Comparison of ENCODE assay signal across 17 cellular contexts in the genomic region with DNA sequence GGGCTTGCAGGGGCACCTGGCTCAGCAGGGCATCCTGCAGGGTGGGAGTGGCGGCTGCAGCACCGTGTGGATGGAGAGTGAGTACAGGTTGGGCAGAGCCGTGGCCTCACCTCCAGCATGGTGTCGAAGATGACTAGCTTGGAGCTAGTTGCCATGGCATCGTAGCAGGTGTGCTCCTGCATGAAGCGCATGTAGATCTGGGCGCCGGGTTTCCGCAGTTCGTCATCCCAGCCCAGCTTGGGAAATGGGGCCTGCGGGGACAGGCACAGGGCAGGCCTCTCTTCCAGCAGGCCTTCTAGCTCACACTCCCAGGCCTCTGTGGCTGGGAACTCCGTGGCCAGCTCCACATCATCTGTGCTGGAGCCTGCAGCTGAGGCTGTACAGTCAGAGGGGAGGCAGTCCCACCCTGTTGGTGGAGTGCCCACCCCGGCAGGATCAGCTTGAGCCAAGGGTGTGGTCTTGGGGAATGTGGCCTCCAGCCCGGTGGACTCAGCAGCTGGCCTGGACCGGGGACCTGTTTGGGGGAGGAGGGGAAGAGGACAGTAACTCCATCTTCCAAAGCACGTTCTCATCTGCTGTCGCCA. TPM values are rescaled to one million over a fixed set of nuclear protein-coding genes. Genes with fewer than 3 reads are reported as not detected.
A peak's percentile ranks its signal among the peaks of the same experiment; 100 is the strongest.
DNase-seq lines count a peak whose midpoint lies in the region; ATAC-seq and TF ChIP-seq lines count a peak whose summit lies in the region.
"Had no signal": no experiment of that assay in that cellular context is flagged by ENCODE, and none has a peak within 500 bp of the region (broad histone marks: within the 10 kb centered on the region; RNA-seq: fewer than 3 reads in every experiment).

No MANE protein-coding gene starts in this region.

- no peak overlapping the region for H2BK20ac ChIP-seq in H9 (ENCODE audit: low read depth, low read length, poor library complexity, severe bottlenecking)

- no CpG with 5 or more reads among the region's 17 CpGs for WGBS in H9 (ENCODE audit: extremely low coverage, insufficient read length, low lambda C conversion rate)

- H4K20me1 ChIP-seq in H9 (ENCODE audit: control insufficient read depth, insufficient read depth, insufficient read length) = no peaks in the 10 kb centered on the region

- TF ChIP-seq CTCF in H9 (conservative IDR thresholded peaks at IDR 0.05) = no peak

- H4K8ac ChIP-seq in H9 (replicated peaks; ENCODE audit: insufficient read length, low read depth, low read length) = no peak overlapping the region

- H3K56ac ChIP-seq in H9 (ENCODE audit: insufficient read length, low read depth, low read length) = no peak overlapping the region

- H3K9me3 ChIP-seq in H9 (ENCODE audit: control insufficient read depth, low read depth, low read length) = no peaks in the 10 kb centered on the region
- H3K9me3 ChIP-seq: thoracic aorta had no signal

- no peaks in the 10 kb centered on the region for H3K4me1 ChIP-seq in H9 (ENCODE audit: insufficient read depth, low read length)

- H2BK120ac ChIP-seq in H9 (ENCODE audit: low read depth, low read length, poor library complexity, severe bottlenecking) = no peak overlapping the region

- ATAC-seq in HG02885 (IDR thresholded peaks at IDR 0.05; ENCODE audit: poor library complexity, unreplicated experiment) = no peak
- ATAC-seq: activated T-cell treated with anti-CD3 and anti-CD28 coated beads, Interleukin-2, amount 50 U/mL, for 72 hours; Panc1 had no signal

- no peak overlapping the region for H3K4ac ChIP-seq in H9 (ENCODE audit: low read depth, low read length)

- H4K5ac ChIP-seq in H9 (ENCODE audit: insufficient read length, low read depth, low read length) = no peak overlapping the region

- no peak overlapping the region for H2BK12ac ChIP-seq in H9 (ENCODE audit: insufficient read length, low read depth, low read length)

- H2BK15ac ChIP-seq in H9 (ENCODE audit: low read depth, low read length) = no peak overlapping the region

- H3K79me2 ChIP-seq in H9 (ENCODE audit: insufficient read depth, low read length) = no peaks in the 10 kb centered on the region

- no peak overlapping the region for H2AK5ac ChIP-seq in H9 (ENCODE audit: insufficient read length, low read length)

- H3K4me3 Mint-ChIP-seq in H9 = no peak overlapping the region
- H3K4me3 Mint-ChIP-seq: activated T-cell treated with anti-CD3 and anti-CD28 coated beads, Interleukin-2, amount 50 U/mL, for 72 hours; CD4-positive, alpha-beta T cell; T-helper 1 cell treated with Interleukin-12 subunit alpha and Interleukin-12 subunit beta and Interleukin-4 antibody, amounts not matched to agents 30 μg/mL and 1 μg/mL, for 36 hours had no signal

- no peak overlapping the region for H3K23ac ChIP-seq in H9 (ENCODE audit: insufficient read length, low read depth, low read length)

- H3K9ac ChIP-seq in H9 (ENCODE audit: extremely low read depth, insufficient read length, low read length) = no peak overlapping the region

- peak; percentile 9 for DNase-seq in NCI-H1417 treated with DMSO at 0.1 percent for 48 hours (lab: John Stamatoyannopoulos, UW)
- peak; percentile 45 for DNase-seq in NCI-H774 (lab: John Stamatoyannopoulos, UW)
- peak; percentile 96 for DNase-seq in myocyte (ENCODE audit: low read depth)
- DNase-seq in H9 = no peak
- DNase-seq: activated CD4-positive, alpha-beta T cell treated with anti-CD3 and anti-CD28 coated beads for 48 hours; activated T-cell treated with anti-CD3 and anti-CD28 coated beads, Interleukin-2, amount 50 U/mL, for 72 hours; amniotic stem cell; CD4-positive, alpha-beta T cell; mesendoderm; NCI-H2029 treated with DMSO at 0.1 percent for 48 hours had no signal

- no peaks in the 10 kb centered on the region for H3K79me1 ChIP-seq in H9 (ENCODE audit: insufficient read depth, low read depth, low read length, poor library complexity, severe bottlenecking)

- no peak overlapping the region for H3T11ph ChIP-seq in H9 (ENCODE audit: low read length)

- H4K91ac ChIP-seq in H9 (ENCODE audit: insufficient read length, low read depth, low read length) = no peak overlapping the region

- no peak overlapping the region for H3K27ac ChIP-seq in H9 (ENCODE audit: insufficient read length, low read depth, low read length)

- H3K14ac ChIP-seq in H9 (ENCODE audit: insufficient read depth, low read length) = no peak overlapping the region; the same call in 1 of the 2 replicates

- H2BK5ac ChIP-seq in H9 (ENCODE audit: insufficient read length, low read length) = no peak overlapping the region

- H3K27ac Mint-ChIP-seq in H9 = no peak overlapping the region
- H3K27ac Mint-ChIP-seq: activated T-cell treated with anti-CD3 and anti-CD28 coated beads, Interleukin-2, amount 50 U/mL, for 72 hours; CD4-positive, alpha-beta T cell; T-helper 1 cell treated with Interleukin-12 subunit alpha and Interleukin-12 subunit beta and Interleukin-4 antibody, amounts not matched to agents 30 μg/mL and 1 μg/mL, for 36 hours had no signal

- no peaks in the 10 kb centered on the region for H3K23me2 ChIP-seq in H9 (ENCODE audit: insufficient read length, low read depth, low read length, poor library complexity, severe bottlenecking)

- peaks cover 23% of the 10 kb centered on the region for H3K27me3 Mint-ChIP-seq in H9 (ENCODE audit: low read depth)

- H3K9me3 Mint-ChIP-seq in H9 = no peaks in the 10 kb centered on the region
- H3K9me3 Mint-ChIP-seq: activated T-cell treated with anti-CD3 and anti-CD28 coated beads, Interleukin-2, amount 50 U/mL, for 72 hours; CD4-positive, alpha-beta T cell; T-helper 1 cell treated with Interleukin-12 subunit alpha and Interleukin-12 subunit beta and Interleukin-4 antibody, amounts not matched to agents 30 μg/mL and 1 μg/mL, for 36 hours had no signal

- no peaks in the 10 kb centered on the region for H3K27me3 ChIP-seq in H9 (ENCODE audit: insufficient read depth, low read length)

- H3K18ac ChIP-seq in H9 (ENCODE audit: insufficient read length, low read depth, low read length) = no peak overlapping the region

- H3K4me1 Mint-ChIP-seq in H9 = peaks cover 3 to 7% of the 10 kb centered on the region in 2 experiments; a peak in 1 of 4 replicates

- no peak overlapping the region for H3K4me2 ChIP-seq in H9 (ENCODE audit: insufficient read depth, insufficient read length, low read length)

- H2AFZ ChIP-seq in H9 (ENCODE audit: low read length) = no peak overlapping the region

- no peaks in the 10 kb centered on the region; a peak in 1 of 7 replicates for H3K36me3 Mint-ChIP-seq in H9 (ENCODE audit: insufficient read depth in 1 of 3, low read depth in 3 of 3)

RNA-seq across cellular contexts. Expression of gene PRKAG3, which starts 1.6 kb away (rescaled TPM):
- total RNA-seq in myocyte = 49.9 and 65.9 TPM in 2 replicates
- polyA plus RNA-seq in myocyte (2012) = 10.0 TPM
- total RNA-seq in H9 (2021) = not detected in 2 replicates
- total RNA-seq: activated T-cell treated with anti-CD3 and anti-CD28 coated beads, Interleukin-2, amount 50 U/mL, for 72 hours; CD4-positive, alpha-beta T cell; H4; omental fat pad had no signal
- polyA plus RNA-seq: fibroblast of lung had no signal

RNA-seq across cellular contexts. Expression of gene WNT6, which starts 29.6 kb away (rescaled TPM):
- total RNA-seq in myocyte (0.31 and 0.37 TPM in 2 replicates), H9 (2021) (not detected in 2 replicates)
- not detected for polyA plus RNA-seq in myocyte (2012)
- total RNA-seq: CD4-positive, alpha-beta T cell; fibroblast of lung had no signal
- polyA plus RNA-seq: fibroblast of lung had no signal

RNA-seq across cellular contexts. Expression of gene CYP27A1, which starts 48.0 kb away (rescaled TPM):
- total RNA-seq in myocyte (16.5 and 18.0 TPM in 2 replicates), H9 (2021) (3.1 and 3.4 TPM in 2 replicates)
- 4.1 TPM for polyA plus RNA-seq in myocyte (2012)

RNA-seq across cellular contexts. Expression of gene WNT10A, which starts 50.7 kb away (rescaled TPM):
- total RNA-seq in myocyte = 18.8 and 63.4 TPM in 2 replicates
- 20.1 TPM for polyA plus RNA-seq in myocyte (2012)
- not detected in 2 replicates for total RNA-seq in H9 (2021)
- total RNA-seq: fibroblast of lung, H4 had no signal
- polyA plus RNA-seq: fibroblast of lung had no signal

Comparison
In these comparisons a context has a peak if more than half of its experiments do, and no peak if none do; other contexts are left out.
1. RNA of gene PRKAG3, which starts 1.6 kb away (total RNA-seq): 49.9 to 65.9 TPM in myocyte; not detected in H9; every median in the first group is over 10 times any median in the second.